ENCODE assay signal across 11 cellular contexts in genomic region chr2:177984739-177985138, GRCh38.
DNase-seq lines count a peak whose midpoint lies in the region; ATAC-seq and TF ChIP-seq lines count a peak whose summit lies in the region.
"Had no signal": no experiment of that assay in that cellular context is flagged by ENCODE, and none has a peak within 500 bp of the region (broad histone marks: within the 10 kb centered on the region; RNA-seq: fewer than 3 reads in every experiment).

No MANE protein-coding gene starts in this region.

- ATAC-seq in IMR-90 (ENCODE audit: low read depth): no peak
- ATAC-seq in stimulated activated effector memory CD8-positive, alpha-beta T cell treated with anti-CD3 and anti-CD28 coated beads, Interleukin-12 subunit alpha, Interleukin-12 subunit beta, amount 100 ng/mL, for 72 hours: no peak

- no peaks in the 10 kb centered on the region for H4K20me1 ChIP-seq in IMR-90 (ENCODE audit: insufficient read depth, low read length)

- CTCF ChIA-PET in IMR-90 (lab: Yijun Ruan, JAX): interaction anchor here (3.1 kb wide), 1 partner anchor 127 kb away, joined by 18 read pairs; the partner anchor contains the start of gene RBM45

- H4K8ac ChIP-seq in IMR-90 (ENCODE audit: low read depth in 2 of 2, low read length in 2 of 2): no peak overlapping the region

- no peaks in the 10 kb centered on the region; the same call in 1 of the 2 replicates for H3K27me3 ChIP-seq in IMR-90 (ENCODE audit: control insufficient read depth, insufficient read depth, low read length)
- H3K27me3 ChIP-seq: suprapubic skin had no signal

- no peak overlapping the region for H2BK15ac ChIP-seq in IMR-90 (ENCODE audit: low read depth, low read length)

- H2AK9ac ChIP-seq in IMR-90 (replicated peaks; ENCODE audit: low read depth, low read length, poor library complexity): no peak overlapping the region

- no peaks in the 10 kb centered on the region for H3K9me3 Mint-ChIP-seq in stimulated activated effector memory CD8-positive, alpha-beta T cell treated with anti-CD3 and anti-CD28 coated beads, Interleukin-12 subunit alpha, Interleukin-12 subunit beta, amount 100 ng/mL, for 72 hours
- H3K9me3 Mint-ChIP-seq: T-helper 2 cell treated with Interferon-gamma antibody and Interleukin-4, amounts not matched to agents 5 μg/mL and 100 μg/mL, for 36 hours had no signal

- H2BK120ac ChIP-seq in IMR-90 (ENCODE audit: low read depth, low read length): no peak overlapping the region

- H3K4me1 Mint-ChIP-seq in stimulated activated effector memory CD8-positive, alpha-beta T cell treated with anti-CD3 and anti-CD28 coated beads, Interleukin-12 subunit alpha, Interleukin-12 subunit beta, amount 100 ng/mL, for 72 hours: no peaks in the 10 kb centered on the region

- H3K14ac ChIP-seq in IMR-90 (replicated peaks; ENCODE audit: low read depth, low read length): no peak overlapping the region

- no peak overlapping the region for H3K27ac ChIP-seq in IMR-90 (ENCODE audit: insufficient read depth, low read length)
- H3K27ac ChIP-seq: suprapubic skin had no signal

- no peak overlapping the region for H2BK5ac ChIP-seq in IMR-90 (ENCODE audit: low read depth, low read length, poor library complexity, severe bottlenecking)

- H3K79me1 ChIP-seq in IMR-90 (ENCODE audit: low read depth in 1 of 2, low read length in 2 of 2): no peaks in the 10 kb centered on the region

- H3K9ac ChIP-seq in IMR-90 (ENCODE audit: low read depth, low read length): no peak overlapping the region

- no peak overlapping the region for H2AFZ ChIP-seq in IMR-90 (replicated peaks; ENCODE audit: low read length, poor library complexity)

- H3K18ac ChIP-seq in IMR-90 (ENCODE audit: low read depth, low read length): no peak overlapping the region

- no peak overlapping the region for H3K23ac ChIP-seq in IMR-90 (ENCODE audit: low read depth, low read length)

- intact Hi-C loops in IMR-90 (cut with micrococcal nuclease): loop anchor here (10.0 kb wide), 1 partner anchor 210 kb away; the partner anchor contains the start of gene OSBPL6

- no peaks in the 10 kb centered on the region for H3K9me3 ChIP-seq in IMR-90 (ENCODE audit: control insufficient read depth, insufficient read depth, low read length)
- H3K9me3 ChIP-seq: suprapubic skin had no signal

- in situ Hi-C loops in IMR-90 (cut with MboI; ENCODE audit: low sequenced_read_pairs): no loop called here

- no peaks in the 10 kb centered on the region for H3K36me3 ChIP-seq in IMR-90 (ENCODE audit: control insufficient read depth, insufficient read depth, low read length)
- H3K36me3 ChIP-seq: suprapubic skin had no signal

- no peak overlapping the region for H3K4me2 ChIP-seq in IMR-90 (ENCODE audit: low read depth, low read length)

- no CpG with 5 or more reads among the region's 1 CpG for WGBS in IMR-90 (ENCODE audit: extremely low coverage in 2 of 2, insufficient read length in 1 of 2), 2 experiments

- H3K4me3 Mint-ChIP-seq in stimulated activated effector memory CD8-positive, alpha-beta T cell treated with anti-CD3 and anti-CD28 coated beads, Interleukin-12 subunit alpha, Interleukin-12 subunit beta, amount 100 ng/mL, for 72 hours: no peak overlapping the region
- H3K4me3 Mint-ChIP-seq: T-helper 2 cell treated with Interferon-gamma antibody and Interleukin-4, amounts not matched to agents 5 μg/mL and 100 μg/mL, for 36 hours had no signal

- no peaks in the 10 kb centered on the region for H3K36me3 Mint-ChIP-seq in stimulated activated effector memory CD8-positive, alpha-beta T cell treated with anti-CD3 and anti-CD28 coated beads, Interleukin-12 subunit alpha, Interleukin-12 subunit beta, amount 100 ng/mL, for 72 hours

- no peak for TF ChIP-seq POLR2A in IMR-90 (IDR thresholded peaks at IDR 0.05; ENCODE audit: low read depth, low read length)

- DNase-seq in Daoy (ENCODE audit: low read depth): peak; percentile 36
- peak; percentile 32 for DNase-seq in IMR-90
- DNase-seq in RPMI7951 (ENCODE audit: low read depth): peak; percentile 16
- peak; percentile 4 for DNase-seq in left kidney (ENCODE audit: low read depth, low spot score)
- no peak for DNase-seq in C1 segment of cervical spinal cord (lab: John Stamatoyannopoulos, UW)
- no peak for DNase-seq in stimulated activated effector memory CD8-positive, alpha-beta T cell treated with anti-CD3 and anti-CD28 coated beads, Interleukin-12 subunit alpha, Interleukin-12 subunit beta, amount 100 ng/mL, for 72 hours (ENCODE audit: low spot score in 2 of 2)
- no peak for DNase-seq in DMS79 (lab: John Stamatoyannopoulos, UW)
- DNase-seq: activated CD4-positive, alpha-beta T cell treated with anti-CD3 and anti-CD28 coated beads, Interleukin-2, amount 50 U/mL, for 1 hour; amygdala had no signal

- H3K9me1 ChIP-seq in IMR-90 (ENCODE audit: insufficient read depth, low read length): no peaks in the 10 kb centered on the region

- H4K91ac ChIP-seq in IMR-90 (ENCODE audit: insufficient read depth, low read depth, low read length): no peak overlapping the region

- no peak overlapping the region for H3K56ac ChIP-seq in IMR-90 (ENCODE audit: extremely low read depth, insufficient read depth, low read length)

- no peak overlapping the region for H3K4me3 ChIP-seq in IMR-90 (ENCODE audit: insufficient read depth, low read depth, low read length)
- H3K4me3 ChIP-seq: suprapubic skin had no signal

- peaks cover 2% of the 10 kb centered on the region; the same call in 1 of the 2 replicates for H3K4me1 ChIP-seq in IMR-90 (ENCODE audit: control insufficient read depth, insufficient read depth, low read length)
- H3K4me1 ChIP-seq: suprapubic skin had no signal

- no peak for TF ChIP-seq RAD21 in IMR-90 (IDR thresholded peaks at IDR 0.05; ENCODE audit: low read length)

- H3K27ac Mint-ChIP-seq in stimulated activated effector memory CD8-positive, alpha-beta T cell treated with anti-CD3 and anti-CD28 coated beads, Interleukin-12 subunit alpha, Interleukin-12 subunit beta, amount 100 ng/mL, for 72 hours: no peak overlapping the region
- H3K27ac Mint-ChIP-seq: T-helper 2 cell treated with Interferon-gamma antibody and Interleukin-4, amounts not matched to agents 5 μg/mL and 100 μg/mL, for 36 hours had no signal

- H2AK5ac ChIP-seq in IMR-90 (ENCODE audit: low read depth, low read length): no peak overlapping the region

- dilution Hi-C loops in IMR-90 (cut with HindIII; ENCODE audit: low sequenced_read_pairs, unreplicated experiment): no loop called here

- POLR2A ChIA-PET in IMR-90 (lab: Charles Lee; ENCODE audit: unreplicated experiment): no interaction called here

- no peak overlapping the region for H2BK20ac ChIP-seq in IMR-90 (ENCODE audit: low read depth, low read length)

- no TSS peak for BruUV-seq in IMR-90 (replicated peaks; lab: Mats Ljungman, UMichigan)

- H4K5ac ChIP-seq in IMR-90 (ENCODE audit: low read depth, low read length): no peak overlapping the region

- H3K4ac ChIP-seq in IMR-90 (ENCODE audit: low read depth, low read length): no peak overlapping the region

- no peak for TF ChIP-seq CTCF in IMR-90 (conservative IDR thresholded peaks at IDR 0.05; ENCODE audit: low read depth, low read length)

TF ChIP-seq in IMR-90, 13 proteins besides CTCF, POLR2A, EP300 and RAD21:
- TF ChIP-seq MAFK (IDR thresholded peaks at IDR 0.05; ENCODE audit: low read depth, low read length) (no peak), USF2 (IDR thresholded peaks at IDR 0.05; ENCODE audit: low read depth, low read length) (no peak), MAZ (IDR thresholded peaks at IDR 0.05; ENCODE audit: borderline replicate concordance, low read depth, low read length) (no peak), ELK1 (IDR thresholded peaks at IDR 0.05; ENCODE audit: borderline replicate concordance, low read depth, low read length) (no peak), NFE2L2 (IDR thresholded peaks at IDR 0.05; ENCODE audit: low read depth, low read length) (no peak), RFX5 (IDR thresholded peaks at IDR 0.05; ENCODE audit: low read depth, low read length) (no peak)
TF ChIP-seq in IMR-90: peak in this region for 0.

Comparison
In these comparisons a context has a peak if more than half of its experiments do, and no peak if none do; other contexts are left out.
1. DNase-seq: peak in Daoy (single experiment), IMR-90 (single experiment), RPMI7951 (single experiment) and left kidney (single experiment); none in C1 segment of cervical spinal cord (0 of 14), stimulated activated effector memory CD8-positive, alpha-beta T cell treated with anti-CD3 and anti-CD28 coated beads, Interleukin-12 subunit alpha, Interleukin-12 subunit beta, amount 100 ng/mL, for 72 hours (0 of 2) and DMS79 (single experiment).